In the genomic region with DNA sequence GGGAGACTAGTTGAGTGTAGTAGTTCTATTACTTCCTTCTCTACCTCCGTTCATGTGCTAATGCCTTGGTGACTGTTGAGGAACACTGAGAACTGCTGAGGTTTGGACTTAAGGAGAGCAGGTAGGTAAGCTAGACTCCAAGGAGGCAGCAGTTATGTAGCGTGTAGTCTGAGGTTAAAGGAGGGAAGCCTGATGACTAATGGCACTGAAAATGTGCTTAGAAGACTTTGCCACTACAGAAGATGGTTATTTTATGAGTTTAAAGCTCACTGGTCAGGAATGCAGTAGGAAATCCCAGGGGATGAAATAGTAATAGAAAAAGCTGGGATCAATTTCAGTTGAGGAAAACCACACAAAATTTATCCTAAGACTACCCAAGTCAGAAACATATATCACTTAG, we compare ENCODE assay signal across 17 cellular contexts.
DNase-seq lines count a peak whose midpoint lies in the region; ATAC-seq and TF ChIP-seq lines count a peak whose summit lies in the region.
"Had no signal": no experiment of that assay in that cellular context is flagged by ENCODE, and none has a peak within 500 bp of the region (broad histone marks: within the 10 kb centered on the region; RNA-seq: fewer than 3 reads in every experiment).

No MANE protein-coding gene starts in this region.

- no peak overlapping the region for H3K27ac Mint-ChIP-seq in effector memory CD8-positive, alpha-beta T cell
- H3K27ac Mint-ChIP-seq: activated T-cell treated with anti-CD3 and anti-CD28 coated beads, Interleukin-2, amount 50 U/mL, for 72 hours; naive thymus-derived CD4-positive, alpha-beta T cell had no signal

- no peaks in the 10 kb centered on the region for H3K79me1 ChIP-seq in mesendoderm (ENCODE audit: low read length)

- H3K4me1 Mint-ChIP-seq in effector memory CD8-positive, alpha-beta T cell (ENCODE audit: low read depth in 2 of 2): no peaks in the 10 kb centered on the region
- H3K4me1 Mint-ChIP-seq: naive thymus-derived CD4-positive, alpha-beta T cell had no signal

- no peaks in the 10 kb centered on the region for H3K36me3 Mint-ChIP-seq in effector memory CD8-positive, alpha-beta T cell (ENCODE audit: insufficient read depth)
- H3K36me3 Mint-ChIP-seq: naive thymus-derived CD4-positive, alpha-beta T cell had no signal

- H3K4me3 ChIP-seq in BJ (ENCODE audit: low read depth, low read length): no peak overlapping the region
- H3K4me3 ChIP-seq in choroid plexus epithelial cell (ENCODE audit: low read depth, low read length): no peak overlapping the region
- no peak overlapping the region for H3K4me3 ChIP-seq in mesendoderm (ENCODE audit: low read length)
- H3K4me3 ChIP-seq: PC-9, stomach had no signal

- H3K18ac ChIP-seq in mesendoderm (ENCODE audit: low read length): no peak overlapping the region

- no peaks in the 10 kb centered on the region for H3K79me2 ChIP-seq in mesendoderm (ENCODE audit: control insufficient read depth, insufficient read depth, low read length)

- no peak overlapping the region for H2BK15ac ChIP-seq in mesendoderm (replicated peaks; ENCODE audit: low read depth)

- no peak overlapping the region for H3K23ac ChIP-seq in mesendoderm (ENCODE audit: low read length)

- H3K27me3 ChIP-seq in BJ (ENCODE audit: control insufficient read depth, insufficient read depth, low read length) (no peaks in the 10 kb centered on the region), mesendoderm (ENCODE audit: insufficient read depth, low read length, poor library complexity) (no peaks in the 10 kb centered on the region)
- H3K27me3 ChIP-seq: stomach had no signal

- POLR2A ChIA-PET in BJ (lab: Charles Lee): no interaction called here

- DNase-seq in BJ (ENCODE audit: low read depth) (peak; percentile 6), M059J (ENCODE audit: low read depth) (peak; percentile 57), choroid plexus epithelial cell (ENCODE audit: low read depth) (peak; percentile 21), mesendoderm (peak; percentile 5), head of caudate nucleus (no peak), OCI-M1 (lab: John Stamatoyannopoulos, UW) (no peak)
- no peak for DNase-seq in effector memory CD8-positive, alpha-beta T cell
- DNase-seq: activated CD4-positive, alpha-beta T cell treated with anti-CD3 and anti-CD28 coated beads, Interleukin-2, amount 50 U/mL, for 48 hours; activated T-cell treated with anti-CD3 and anti-CD28 coated beads, Interleukin-2, amount 50 U/mL, for 72 hours; amygdala; dermis blood vessel endothelial cell; naive thymus-derived CD4-positive, alpha-beta T cell; NCI-H2029 treated with DMSO at 0.1 percent for 48 hours; NCI-H526; PC-9; stomach had no signal

- no peaks in the 10 kb centered on the region for H3K4me1 ChIP-seq in mesendoderm (ENCODE audit: control insufficient read depth, low read depth, low read length)
- H3K4me1 ChIP-seq: stomach had no signal

- no peak overlapping the region for H2BK5ac ChIP-seq in mesendoderm (ENCODE audit: low read length)

- H3K56ac ChIP-seq in mesendoderm (ENCODE audit: low read length): no peak overlapping the region

- H4K8ac ChIP-seq in mesendoderm (ENCODE audit: low read depth, low read length): no peak overlapping the region

- ATAC-seq in effector memory CD8-positive, alpha-beta T cell (replicated peaks): no peak
- no peak for ATAC-seq in GM21737 (IDR thresholded peaks at IDR 0.05; ENCODE audit: unreplicated experiment)
- ATAC-seq: activated T-cell treated with anti-CD3 and anti-CD28 coated beads, Interleukin-2, amount 50 U/mL, for 72 hours; naive thymus-derived CD4-positive, alpha-beta T cell had no signal

- no peak overlapping the region for H3K4me2 ChIP-seq in mesendoderm (ENCODE audit: low read length)
- H3K4me2 ChIP-seq: PC-9 had no signal

- H3K27me3 Mint-ChIP-seq in effector memory CD8-positive, alpha-beta T cell: no peaks in the 10 kb centered on the region
- H3K27me3 Mint-ChIP-seq: naive thymus-derived CD4-positive, alpha-beta T cell had no signal

- CTCF ChIA-PET in BJ (lab: Yijun Ruan, JAX): no interaction called here

- no peak for TF ChIP-seq CTCF in BJ (IDR thresholded peaks at IDR 0.05; ENCODE audit: insufficient read depth, low read depth, low read length)
- no peak for TF ChIP-seq CTCF in choroid plexus epithelial cell (conservative IDR thresholded peaks at IDR 0.05; ENCODE audit: low read depth, low read length)

- no CpG with 5 or more reads among the region's 2 CpGs for WGBS in mesendoderm (ENCODE audit: extremely low coverage, insufficient coverage, low lambda C conversion rate)

- H3K27ac ChIP-seq in mesendoderm (ENCODE audit: low read depth, low read length): no peak overlapping the region
- H3K27ac ChIP-seq: PC-9, stomach had no signal

- H3K9me3 Mint-ChIP-seq in effector memory CD8-positive, alpha-beta T cell: peaks cover 14 to 24% of the 10 kb centered on the region in 2 donors

- no peak overlapping the region for H2BK120ac ChIP-seq in mesendoderm (ENCODE audit: low read depth, low read length)

- H3K4ac ChIP-seq in mesendoderm (ENCODE audit: low read depth, low read length): no peak overlapping the region

- H2AK5ac ChIP-seq in mesendoderm (ENCODE audit: low read length): no peak overlapping the region

- H3K4me3 Mint-ChIP-seq in effector memory CD8-positive, alpha-beta T cell: no peak overlapping the region
- H3K4me3 Mint-ChIP-seq: activated T-cell treated with anti-CD3 and anti-CD28 coated beads, Interleukin-2, amount 50 U/mL, for 72 hours; naive thymus-derived CD4-positive, alpha-beta T cell had no signal

- no peak overlapping the region for H4K5ac ChIP-seq in mesendoderm (ENCODE audit: low read length)

- no peak overlapping the region for H3K9ac ChIP-seq in mesendoderm (ENCODE audit: low read length)

- intact Hi-C loops in head of caudate nucleus (cut with DNase I): no loop called here

- no peaks in the 10 kb centered on the region for H3K36me3 ChIP-seq in BJ (ENCODE audit: control insufficient read depth, insufficient read depth, low read length)
- no peaks in the 10 kb centered on the region for H3K36me3 ChIP-seq in mesendoderm (ENCODE audit: control insufficient read depth, insufficient read depth, low read length)
- H3K36me3 ChIP-seq: stomach had no signal

Comparison
In these comparisons a context has a peak if more than half of its experiments do, and no peak if none do; other contexts are left out.
1. DNase-seq: peak in BJ (single experiment), M059J (single experiment), choroid plexus epithelial cell (single experiment) and mesendoderm (single experiment); none in head of caudate nucleus (0 of 42), effector memory CD8-positive, alpha-beta T cell (0 of 3) and OCI-M1 (single experiment).